In the genomic region with DNA sequence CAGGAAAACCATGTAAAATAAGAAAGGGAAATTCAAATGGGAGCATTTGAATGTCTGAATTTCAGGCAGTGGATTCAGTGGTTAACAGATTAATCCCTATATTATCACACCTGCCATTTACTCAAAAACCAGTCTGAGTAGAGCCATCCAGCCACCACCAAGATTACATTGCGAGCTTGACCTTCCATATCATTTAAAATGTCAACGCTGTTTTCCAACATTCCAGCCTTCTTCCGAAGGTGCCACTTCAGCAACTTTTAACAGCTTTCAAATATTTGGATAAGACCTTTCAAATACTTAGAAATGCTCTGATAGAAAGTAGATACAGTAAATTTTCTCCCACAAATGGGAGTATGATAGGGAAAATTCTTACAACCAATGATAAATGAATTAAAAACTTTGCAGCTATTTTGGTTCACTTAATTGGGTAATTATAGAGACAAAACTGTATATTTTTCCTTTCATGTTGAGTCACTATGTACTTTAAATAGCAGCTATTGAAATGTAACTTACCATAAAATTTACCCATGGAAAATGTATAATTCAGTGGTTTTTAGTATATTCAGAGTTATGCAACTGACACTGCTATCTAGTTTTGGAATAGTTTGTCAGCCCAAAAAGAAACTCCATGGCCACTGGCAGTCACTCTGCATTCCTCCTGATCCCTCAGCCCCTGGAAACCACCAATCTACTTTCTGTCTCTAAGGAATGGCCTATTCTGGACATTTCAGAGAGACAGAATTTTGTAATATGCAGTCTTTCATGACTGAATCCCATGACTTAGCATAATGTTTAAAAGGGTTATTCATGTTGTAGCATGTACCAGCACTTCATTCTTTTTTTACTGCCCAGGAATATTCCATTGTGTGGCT, we compare ENCODE assay signal across 1 cellular context.
TF ChIP-seq lines count a peak whose summit lies in the region.

No MANE protein-coding gene starts in this region.

TF ChIP-seq in GM12878, 131 proteins besides CTCF, POLR2A, EP300 and RAD21 (continued from another document and continues in another):
- TF ChIP-seq ZNF687 (IDR thresholded peaks at IDR 0.05) (no peak), RELA (IDR thresholded peaks at IDR 0.05; ENCODE audit: borderline replicate concordance, partially characterized antibody) (no peak), LARP7 (IDR thresholded peaks at IDR 0.05) (no peak), CBX5 (IDR thresholded peaks at IDR 0.05; ENCODE audit: low read depth) (no peak), SMC3 (IDR thresholded peaks at IDR 0.05; ENCODE audit: borderline replicate concordance, low read length) (no peak), IKZF2 (IDR thresholded peaks at IDR 0.05) (peak in 1 of 2 experiments; percentile 37; a peak in 1 of 4 replicates), PML (IDR thresholded peaks at IDR 0.05; ENCODE audit: low read length) (no peak), EGR1 (IDR thresholded peaks at IDR 0.05; ENCODE audit: borderline replicate concordance in 1 of 2, low read depth in 2 of 2, low read length in 2 of 2) (no peak), NFIC (IDR thresholded peaks at IDR 0.05; ENCODE audit: low read depth, low read length) (peak; percentile 21; the same call in 1 of the 2 replicates), SP1 (IDR thresholded peaks at IDR 0.05; ENCODE audit: low read depth, low read length) (no peak), ATF2 (IDR thresholded peaks at IDR 0.05; ENCODE audit: low read length) (no peak), JUNB (IDR thresholded peaks at IDR 0.05) (no peak), MYC (IDR thresholded peaks at IDR 0.05; ENCODE audit: insufficient read depth, insufficient read length, insufficient replicate concordance, low read length, severe bottlenecking) (no peak), CHD1 (IDR thresholded peaks at IDR 0.05; ENCODE audit: low read depth, low read length) (no peak), ZNF592 (IDR thresholded peaks at IDR 0.05) (no peak), GATAD2B (conservative IDR thresholded peaks at IDR 0.05; ENCODE audit: low read depth) (no peak), STAT3 (IDR thresholded peaks at IDR 0.05; ENCODE audit: low read depth, low read length) (no peak), SPI1 (IDR thresholded peaks at IDR 0.05; ENCODE audit: borderline replicate concordance, insufficient read depth, low read depth, low read length) (no peak), RELB (IDR thresholded peaks at IDR 0.05; ENCODE audit: low read depth) (peak; percentile 57; the same call in 1 of the 2 replicates), SIN3A (IDR thresholded peaks at IDR 0.05; ENCODE audit: low read depth, low read length) (no peak), SUPT20H (IDR thresholded peaks at IDR 0.05; ENCODE audit: borderline replicate concordance, control insufficient read depth, low read depth, low read length) (no peak), NBN (IDR thresholded peaks at IDR 0.05) (no peak), ZBTB40 (IDR thresholded peaks at IDR 0.05; ENCODE audit: borderline replicate concordance) (no peak), TBL1XR1 (IDR thresholded peaks at IDR 0.05; ENCODE audit: low read depth, low read length) (no peak), POU2F2 (IDR thresholded peaks at IDR 0.05; ENCODE audit: borderline replicate concordance, low read depth, low read length) (no peak), MEF2B (IDR thresholded peaks at IDR 0.05; ENCODE audit: partially characterized antibody, poor library complexity, severe bottlenecking) (peak; percentile 87), SUZ12 (IDR thresholded peaks at IDR 0.05; ENCODE audit: unreplicated experiment) (no peak)
- TF ChIP-seq, protein P1, sequence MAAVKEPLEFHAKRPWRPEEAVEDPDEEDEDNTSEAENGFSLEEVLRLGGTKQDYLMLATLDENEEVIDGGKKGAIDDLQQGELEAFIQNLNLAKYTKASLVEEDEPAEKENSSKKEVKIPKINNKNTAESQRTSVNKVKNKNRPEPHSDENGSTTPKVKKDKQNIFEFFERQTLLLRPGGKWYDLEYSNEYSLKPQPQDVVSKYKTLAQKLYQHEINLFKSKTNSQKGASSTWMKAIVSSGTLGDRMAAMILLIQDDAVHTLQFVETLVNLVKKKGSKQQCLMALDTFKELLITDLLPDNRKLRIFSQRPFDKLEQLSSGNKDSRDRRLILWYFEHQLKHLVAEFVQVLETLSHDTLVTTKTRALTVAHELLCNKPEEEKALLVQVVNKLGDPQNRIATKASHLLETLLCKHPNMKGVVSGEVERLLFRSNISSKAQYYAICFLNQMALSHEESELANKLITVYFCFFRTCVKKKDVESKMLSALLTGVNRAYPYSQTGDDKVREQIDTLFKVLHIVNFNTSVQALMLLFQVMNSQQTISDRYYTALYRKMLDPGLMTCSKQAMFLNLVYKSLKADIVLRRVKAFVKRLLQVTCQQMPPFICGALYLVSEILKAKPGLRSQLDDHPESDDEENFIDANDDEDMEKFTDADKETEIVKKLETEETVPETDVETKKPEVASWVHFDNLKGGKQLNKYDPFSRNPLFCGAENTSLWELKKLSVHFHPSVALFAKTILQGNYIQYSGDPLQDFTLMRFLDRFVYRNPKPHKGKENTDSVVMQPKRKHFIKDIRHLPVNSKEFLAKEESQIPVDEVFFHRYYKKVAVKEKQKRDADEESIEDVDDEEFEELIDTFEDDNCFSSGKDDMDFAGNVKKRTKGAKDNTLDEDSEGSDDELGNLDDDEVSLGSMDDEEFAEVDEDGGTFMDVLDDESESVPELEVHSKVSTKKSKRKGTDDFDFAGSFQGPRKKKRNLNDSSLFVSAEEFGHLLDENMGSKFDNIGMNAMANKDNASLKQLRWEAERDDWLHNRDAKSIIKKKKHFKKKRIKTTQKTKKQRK (IDR thresholded peaks at IDR 0.05; ENCODE audit: low read depth, low read length): no peak
- TF ChIP-seq, protein P2, sequence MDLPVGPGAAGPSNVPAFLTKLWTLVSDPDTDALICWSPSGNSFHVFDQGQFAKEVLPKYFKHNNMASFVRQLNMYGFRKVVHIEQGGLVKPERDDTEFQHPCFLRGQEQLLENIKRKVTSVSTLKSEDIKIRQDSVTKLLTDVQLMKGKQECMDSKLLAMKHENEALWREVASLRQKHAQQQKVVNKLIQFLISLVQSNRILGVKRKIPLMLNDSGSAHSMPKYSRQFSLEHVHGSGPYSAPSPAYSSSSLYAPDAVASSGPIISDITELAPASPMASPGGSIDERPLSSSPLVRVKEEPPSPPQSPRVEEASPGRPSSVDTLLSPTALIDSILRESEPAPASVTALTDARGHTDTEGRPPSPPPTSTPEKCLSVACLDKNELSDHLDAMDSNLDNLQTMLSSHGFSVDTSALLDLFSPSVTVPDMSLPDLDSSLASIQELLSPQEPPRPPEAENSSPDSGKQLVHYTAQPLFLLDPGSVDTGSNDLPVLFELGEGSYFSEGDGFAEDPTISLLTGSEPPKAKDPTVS (IDR thresholded peaks at IDR 0.05; ENCODE audit: low read depth, low read length): no peak
